ENCODE assay signal across 1 cellular context in the genomic region with DNA sequence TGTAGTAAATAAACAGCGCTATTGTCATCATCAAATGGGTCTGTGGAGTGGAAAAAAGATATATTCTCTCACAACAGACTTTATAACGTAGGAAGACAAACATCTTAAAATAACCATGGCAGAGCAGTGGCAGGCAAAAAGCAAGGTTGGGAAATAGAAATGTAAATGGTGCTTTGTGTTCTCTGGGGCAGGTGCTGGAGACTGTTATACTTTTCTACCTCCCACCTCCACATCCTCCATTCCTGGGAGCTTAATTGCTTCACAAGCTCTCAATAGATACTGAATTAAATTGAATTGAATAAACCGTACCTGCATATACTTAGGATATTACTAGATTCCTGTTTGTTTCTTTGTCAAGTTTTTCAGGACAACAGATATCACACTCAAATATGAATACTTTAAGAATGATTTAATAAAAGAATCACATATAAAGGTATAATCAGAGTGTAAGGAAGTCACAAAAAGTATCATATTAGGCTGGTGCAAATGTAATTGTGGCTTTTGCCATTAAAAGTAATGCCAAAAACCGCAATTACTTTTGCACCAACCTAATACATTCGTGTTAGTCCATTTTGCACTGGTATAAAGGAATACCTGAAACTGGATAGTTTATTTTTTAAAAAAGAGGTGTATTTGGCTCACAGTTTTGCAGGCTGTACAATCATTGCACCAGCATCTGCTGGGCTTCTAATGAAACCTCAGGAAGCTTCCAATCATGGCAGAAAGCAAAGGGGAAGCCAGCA.
TF ChIP-seq lines count a peak whose summit lies in the region.

No MANE protein-coding gene starts in this region.

TF ChIP-seq in HepG2, 621 proteins besides CTCF, POLR2A, EP300 and RAD21 (continued from another document):
- TF ChIP-seq, protein P1, sequence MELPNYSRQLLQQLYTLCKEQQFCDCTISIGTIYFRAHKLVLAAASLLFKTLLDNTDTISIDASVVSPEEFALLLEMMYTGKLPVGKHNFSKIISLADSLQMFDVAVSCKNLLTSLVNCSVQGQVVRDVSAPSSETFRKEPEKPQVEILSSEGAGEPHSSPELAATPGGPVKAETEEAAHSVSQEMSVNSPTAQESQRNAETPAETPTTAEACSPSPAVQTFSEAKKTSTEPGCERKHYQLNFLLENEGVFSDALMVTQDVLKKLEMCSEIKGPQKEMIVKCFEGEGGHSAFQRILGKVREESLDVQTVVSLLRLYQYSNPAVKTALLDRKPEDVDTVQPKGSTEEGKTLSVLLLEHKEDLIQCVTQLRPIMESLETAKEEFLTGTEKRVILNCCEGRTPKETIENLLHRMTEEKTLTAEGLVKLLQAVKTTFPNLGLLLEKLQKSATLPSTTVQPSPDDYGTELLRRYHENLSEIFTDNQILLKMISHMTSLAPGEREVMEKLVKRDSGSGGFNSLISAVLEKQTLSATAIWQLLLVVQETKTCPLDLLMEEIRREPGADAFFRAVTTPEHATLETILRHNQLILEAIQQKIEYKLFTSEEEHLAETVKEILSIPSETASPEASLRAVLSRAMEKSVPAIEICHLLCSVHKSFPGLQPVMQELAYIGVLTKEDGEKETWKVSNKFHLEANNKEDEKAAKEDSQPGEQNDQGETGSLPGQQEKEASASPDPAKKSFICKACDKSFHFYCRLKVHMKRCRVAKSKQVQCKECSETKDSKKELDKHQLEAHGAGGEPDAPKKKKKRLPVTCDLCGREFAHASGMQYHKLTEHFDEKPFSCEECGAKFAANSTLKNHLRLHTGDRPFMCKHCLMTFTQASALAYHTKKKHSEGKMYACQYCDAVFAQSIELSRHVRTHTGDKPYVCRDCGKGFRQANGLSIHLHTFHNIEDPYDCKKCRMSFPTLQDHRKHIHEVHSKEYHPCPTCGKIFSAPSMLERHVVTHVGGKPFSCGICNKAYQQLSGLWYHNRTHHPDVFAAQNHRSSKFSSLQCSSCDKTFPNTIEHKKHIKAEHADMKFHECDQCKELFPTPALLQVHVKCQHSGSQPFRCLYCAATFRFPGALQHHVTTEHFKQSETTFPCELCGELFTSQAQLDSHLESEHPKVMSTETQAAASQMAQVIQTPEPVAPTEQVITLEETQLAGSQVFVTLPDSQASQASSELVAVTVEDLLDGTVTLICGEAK (IDR thresholded peaks at IDR 0.05) = peak; percentile 75
- TF ChIP-seq, protein P1 (CRISPR knock-in tag; IDR thresholded peaks at IDR 0.05) = no peak
